Comparison of ENCODE assay signal across 1 cellular context in the genomic region with DNA sequence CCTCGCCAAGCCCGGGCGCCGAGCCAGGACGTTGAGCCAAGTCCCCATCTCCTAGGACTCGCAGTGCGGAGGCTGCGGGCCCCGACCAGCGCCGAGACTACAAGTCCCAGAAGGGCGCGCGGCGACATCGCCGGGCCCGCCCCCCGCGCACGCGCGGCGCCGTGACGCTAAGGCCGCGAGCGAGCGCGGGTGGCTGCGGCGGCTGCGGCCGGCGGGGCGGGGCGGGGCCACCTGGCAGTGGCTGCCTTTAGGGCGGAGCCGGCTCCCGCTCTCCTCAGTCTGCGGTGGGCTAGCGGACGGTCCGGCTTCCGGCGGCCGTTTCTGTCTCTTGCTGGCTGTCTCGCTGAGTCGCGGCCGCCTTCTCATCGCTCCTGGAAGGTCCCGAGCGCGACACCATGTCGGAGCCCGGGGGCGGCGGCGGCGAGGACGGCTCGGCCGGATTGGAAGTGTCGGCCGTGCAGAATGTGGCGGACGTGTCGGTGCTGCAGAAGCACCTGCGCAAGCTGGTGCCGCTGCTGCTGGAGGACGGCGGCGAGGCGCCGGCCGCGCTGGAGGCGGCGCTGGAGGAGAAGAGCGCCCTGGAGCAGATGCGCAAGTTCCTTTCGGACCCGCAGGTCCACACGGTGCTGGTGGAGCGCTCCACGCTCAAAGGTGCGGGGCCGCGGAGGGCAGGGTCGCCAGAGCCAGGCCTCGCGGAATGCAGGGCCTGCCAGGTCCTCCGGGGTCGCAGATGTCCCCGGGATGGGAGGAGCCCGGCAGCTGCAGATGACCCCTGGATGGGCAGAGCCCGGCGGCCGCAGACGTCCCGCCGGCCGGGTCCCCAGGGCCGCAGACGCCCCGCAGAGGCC.
TF ChIP-seq lines count a peak whose summit lies in the region.

TSS of gene DYNC1H1 (plus strand) at position 277 of the 848 bp plus-strand sequence. CDS start at position 396, 119 bp downstream.

TF ChIP-seq in HepG2, 621 proteins besides CTCF, POLR2A, EP300 and RAD21 (continued from another document and continues in another):
- TF ChIP-seq ARID4A (CRISPR knock-in tag; IDR thresholded peaks at IDR 0.05; ENCODE audit: borderline replicate concordance) (peak; percentile 85), CBX1 (IDR thresholded peaks at IDR 0.05; ENCODE audit: low read depth) (peak; percentile 58), TMF1 (CRISPR knock-in tag; IDR thresholded peaks at IDR 0.05; ENCODE audit: low read depth) (peak; percentile 88; the same call in 1 of the 2 replicates), MAZ (IDR thresholded peaks at IDR 0.05; ENCODE audit: borderline replicate concordance, low read depth, low read length) (peak; percentile 37; the same call in 1 of the 2 replicates), MAZ (CRISPR knock-in tag; IDR thresholded peaks at IDR 0.05; ENCODE audit: low read depth) (peak; percentile 61; the same call in 1 of the 2 replicates), BRCA1 (CRISPR knock-in tag; IDR thresholded peaks at IDR 0.05) (no peak), NR2F2 (IDR thresholded peaks at IDR 0.05; ENCODE audit: borderline replicate concordance, low read depth) (peak; percentile 43; the same call in 1 of the 2 replicates), HOXD1 (CRISPR knock-in tag; IDR thresholded peaks at IDR 0.05) (no peak), ZNF784 (CRISPR knock-in tag; IDR thresholded peaks at IDR 0.05; ENCODE audit: borderline replicate concordance) (0 out of 2 replicates have a peak, but pooled peaks have one; percentile 39), NR2F6 (IDR thresholded peaks at IDR 0.05) (no peak), NR2F6 (CRISPR knock-in tag; IDR thresholded peaks at IDR 0.05) (peak; percentile 7; the same call in 1 of the 2 replicates), HIVEP1 (CRISPR knock-in tag; IDR thresholded peaks at IDR 0.05) (peak; percentile 63), DNMT1 (CRISPR knock-in tag; IDR thresholded peaks at IDR 0.05) (peak; percentile 24; the same call in 1 of the 2 replicates), ARHGAP35 (CRISPR knock-in tag; IDR thresholded peaks at IDR 0.05; ENCODE audit: borderline replicate concordance) (no peak), ZNF512 (CRISPR knock-in tag; IDR thresholded peaks at IDR 0.05) (no peak), MXD4 (CRISPR knock-in tag; IDR thresholded peaks at IDR 0.05) (no peak; the same call in 1 of the 2 replicates), SMAD1 (CRISPR knock-in tag; IDR thresholded peaks at IDR 0.05; ENCODE audit: borderline replicate concordance, low read depth) (0 out of 2 replicates have a peak, but pooled peaks have one; percentile 45), HNF4G (IDR thresholded peaks at IDR 0.05; ENCODE audit: borderline replicate concordance, low read depth, low read length) (no peak; the same call in 1 of the 2 replicates), HNF4G (CRISPR knock-in tag; IDR thresholded peaks at IDR 0.05; ENCODE audit: borderline replicate concordance, low read depth) (no peak), ZFP41 (CRISPR knock-in tag; IDR thresholded peaks at IDR 0.05; ENCODE audit: borderline replicate concordance) (no peak), MTF2 (CRISPR knock-in tag; IDR thresholded peaks at IDR 0.05; ENCODE audit: borderline replicate concordance) (no peak), EEA1 (CRISPR knock-in tag; IDR thresholded peaks at IDR 0.05; ENCODE audit: borderline replicate concordance) (peak; percentile 84; the same call in 1 of the 2 replicates), ZNF788 (CRISPR knock-in tag; IDR thresholded peaks at IDR 0.05; ENCODE audit: borderline replicate concordance) (peak; percentile 60), TSC22D2 (CRISPR knock-in tag; IDR thresholded peaks at IDR 0.05; ENCODE audit: borderline replicate concordance) (peak; percentile 67; the same call in 1 of the 2 replicates), XBP1 (CRISPR knock-in tag; IDR thresholded peaks at IDR 0.05) (no peak), CCAR2 (optimal IDR thresholded peaks at IDR 0.05; ENCODE audit: low read depth, low read length) (no peak), SPEN (CRISPR knock-in tag; IDR thresholded peaks at IDR 0.05; ENCODE audit: low read depth) (0 out of 2 replicates have a peak, but pooled peaks have one; percentile 40), ZC3H13 (CRISPR knock-in tag; IDR thresholded peaks at IDR 0.05) (peak; percentile 28; the same call in 1 of the 2 replicates), BATF2 (CRISPR knock-in tag; IDR thresholded peaks at IDR 0.05) (0 out of 2 replicates have a peak, but pooled peaks have one; percentile 77), KMT2A (CRISPR knock-in tag; IDR thresholded peaks at IDR 0.05) (peak; percentile 79; the same call in 1 of the 2 replicates), JUND (CRISPR knock-in tag; IDR thresholded peaks at IDR 0.05) (peak; percentile 29; the same call in 1 of the 2 replicates), ZNF629 (CRISPR knock-in tag; conservative IDR thresholded peaks at IDR 0.05) (no peak), KAT7 (CRISPR knock-in tag; IDR thresholded peaks at IDR 0.05; ENCODE audit: borderline replicate concordance) (peak; percentile 72; the same call in 1 of the 2 replicates)
- TF ChIP-seq, protein P1, sequence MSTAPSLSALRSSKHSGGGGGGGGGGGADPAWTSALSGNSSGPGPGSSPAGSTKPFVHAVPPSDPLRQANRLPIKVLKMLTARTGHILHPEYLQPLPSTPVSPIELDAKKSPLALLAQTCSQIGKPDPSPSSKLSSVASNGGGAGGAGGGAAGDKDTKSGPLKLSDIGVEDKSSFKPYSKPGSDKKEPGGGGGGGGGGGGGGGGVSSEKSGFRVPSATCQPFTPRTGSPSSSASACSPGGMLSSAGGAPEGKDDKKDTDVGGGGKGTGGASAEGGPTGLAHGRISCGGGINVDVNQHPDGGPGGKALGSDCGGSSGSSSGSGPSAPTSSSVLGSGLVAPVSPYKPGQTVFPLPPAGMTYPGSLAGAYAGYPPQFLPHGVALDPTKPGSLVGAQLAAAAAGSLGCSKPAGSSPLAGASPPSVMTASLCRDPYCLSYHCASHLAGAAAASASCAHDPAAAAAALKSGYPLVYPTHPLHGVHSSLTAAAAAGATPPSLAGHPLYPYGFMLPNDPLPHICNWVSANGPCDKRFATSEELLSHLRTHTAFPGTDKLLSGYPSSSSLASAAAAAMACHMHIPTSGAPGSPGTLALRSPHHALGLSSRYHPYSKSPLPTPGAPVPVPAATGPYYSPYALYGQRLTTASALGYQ (CRISPR knock-in tag; IDR thresholded peaks at IDR 0.05), result 0 out of 2 replicates have a peak, but pooled peaks have one; percentile 28
- TF ChIP-seq, protein P2, sequence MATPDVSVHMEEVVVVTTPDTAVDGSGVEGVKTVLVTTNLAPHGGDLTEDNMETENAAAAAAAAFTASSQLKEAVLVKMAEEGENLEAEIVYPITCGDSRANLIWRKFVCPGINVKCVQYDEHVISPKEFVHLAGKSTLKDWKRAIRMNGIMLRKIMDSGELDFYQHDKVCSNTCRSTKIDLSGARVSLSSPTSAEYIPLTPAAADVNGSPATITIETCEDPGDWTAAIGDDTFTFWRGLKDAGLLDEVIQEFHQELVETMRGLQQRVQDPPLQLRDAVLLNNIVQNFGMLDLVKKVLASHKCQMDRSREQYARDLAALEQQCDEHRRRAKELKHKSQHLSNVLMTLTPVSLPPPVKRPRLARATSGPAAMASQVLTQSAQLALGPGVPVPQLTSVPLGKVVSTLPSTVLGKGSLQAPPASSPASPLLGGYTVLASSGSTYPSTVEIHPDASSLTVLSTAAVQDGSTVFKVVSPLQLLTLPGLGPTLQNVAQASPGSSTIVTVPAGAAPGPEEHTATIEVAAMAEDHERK (CRISPR knock-in tag; IDR thresholded peaks at IDR 0.05; ENCODE audit: low read depth), result peak; percentile 90
- TF ChIP-seq, protein P3, sequence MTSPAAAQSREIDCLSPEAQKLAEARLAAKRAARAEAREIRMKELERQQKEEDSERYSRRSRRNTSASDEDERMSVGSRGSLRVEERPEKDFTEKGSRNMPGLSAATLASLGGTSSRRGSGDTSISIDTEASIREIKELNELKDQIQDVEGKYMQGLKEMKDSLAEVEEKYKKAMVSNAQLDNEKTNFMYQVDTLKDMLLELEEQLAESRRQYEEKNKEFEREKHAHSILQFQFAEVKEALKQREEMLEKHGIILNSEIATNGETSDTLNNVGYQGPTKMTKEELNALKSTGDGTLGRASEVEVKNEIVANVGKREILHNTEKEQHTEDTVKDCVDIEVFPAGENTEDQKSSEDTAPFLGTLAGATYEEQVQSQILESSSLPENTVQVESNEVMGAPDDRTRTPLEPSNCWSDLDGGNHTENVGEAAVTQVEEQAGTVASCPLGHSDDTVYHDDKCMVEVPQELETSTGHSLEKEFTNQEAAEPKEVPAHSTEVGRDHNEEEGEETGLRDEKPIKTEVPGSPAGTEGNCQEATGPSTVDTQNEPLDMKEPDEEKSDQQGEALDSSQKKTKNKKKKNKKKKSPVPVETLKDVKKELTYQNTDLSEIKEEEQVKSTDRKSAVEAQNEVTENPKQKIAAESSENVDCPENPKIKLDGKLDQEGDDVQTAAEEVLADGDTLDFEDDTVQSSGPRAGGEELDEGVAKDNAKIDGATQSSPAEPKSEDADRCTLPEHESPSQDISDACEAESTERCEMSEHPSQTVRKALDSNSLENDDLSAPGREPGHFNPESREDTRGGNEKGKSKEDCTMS (CRISPR knock-in tag; conservative IDR thresholded peaks at IDR 0.05), result no peak
- TF ChIP-seq, protein P4, sequence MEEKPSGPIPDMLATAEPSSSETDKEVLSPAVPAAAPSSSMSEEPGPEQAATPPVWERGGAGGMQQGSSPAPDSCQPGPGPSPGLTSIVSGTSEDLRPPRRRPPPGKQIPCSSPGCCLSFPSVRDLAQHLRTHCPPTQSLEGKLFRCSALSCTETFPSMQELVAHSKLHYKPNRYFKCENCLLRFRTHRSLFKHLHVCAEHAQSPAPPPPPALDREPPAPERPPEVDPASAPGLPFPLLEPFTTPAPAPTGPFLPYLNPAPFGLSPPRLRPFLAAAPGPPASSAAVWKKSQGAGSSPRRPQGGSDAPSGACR (CRISPR knock-in tag; IDR thresholded peaks at IDR 0.05), result no peak
- TF ChIP-seq, protein P5, sequence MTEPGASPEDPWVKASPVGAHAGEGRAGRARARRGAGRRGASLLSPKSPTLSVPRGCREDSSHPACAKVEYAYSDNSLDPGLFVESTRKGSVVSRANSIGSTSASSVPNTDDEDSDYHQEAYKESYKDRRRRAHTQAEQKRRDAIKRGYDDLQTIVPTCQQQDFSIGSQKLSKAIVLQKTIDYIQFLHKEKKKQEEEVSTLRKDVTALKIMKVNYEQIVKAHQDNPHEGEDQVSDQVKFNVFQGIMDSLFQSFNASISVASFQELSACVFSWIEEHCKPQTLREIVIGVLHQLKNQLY (CRISPR knock-in tag; IDR thresholded peaks at IDR 0.05), result no peak
- TF ChIP-seq, protein P6, sequence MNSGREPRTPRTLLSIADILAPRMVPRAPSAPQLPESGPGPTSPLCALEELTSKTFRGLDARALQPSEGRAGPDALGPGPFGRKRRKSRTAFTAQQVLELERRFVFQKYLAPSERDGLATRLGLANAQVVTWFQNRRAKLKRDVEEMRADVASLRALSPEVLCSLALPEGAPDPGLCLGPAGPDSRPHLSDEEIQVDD (CRISPR knock-in tag; IDR thresholded peaks at IDR 0.05; ENCODE audit: borderline replicate concordance), result peak; percentile 24; the same call in 1 of the 2 replicates
